Comparison of ENCODE assay signal across 1 cellular context in genomic region chr4:1167244-1167949, GRCh38.
TF ChIP-seq lines count a peak whose summit lies in the region.

No MANE protein-coding gene starts in this region.

TF ChIP-seq in K562, 482 proteins besides CTCF, POLR2A, EP300 and RAD21 (continued from another document and continues in another):
- TF ChIP-seq ESRRA (IDR thresholded peaks at IDR 0.05; ENCODE audit: borderline replicate concordance, low read depth) (0 out of 2 replicates have a peak, but pooled peaks have one; percentile 54), CTBP1 (IDR thresholded peaks at IDR 0.05; ENCODE audit: borderline replicate concordance) (peak; percentile 70), BRD4 (IDR thresholded peaks at IDR 0.05) (no peak), BHLHE40 (IDR thresholded peaks at IDR 0.05; ENCODE audit: low read length) (0 out of 2 replicates have a peak, but pooled peaks have one; percentile 39), KLF13 (tag; IDR thresholded peaks at IDR 0.05; ENCODE audit: borderline replicate concordance, low read depth) (peak; percentile 40; the same call in 1 of the 2 replicates), MEIS2 (IDR thresholded peaks at IDR 0.05; ENCODE audit: partially characterized antibody) (peak; percentile 44), ZNF668 (CRISPR knock-in tag; IDR thresholded peaks at IDR 0.05) (no peak), TBL1XR1 (IDR thresholded peaks at IDR 0.05; ENCODE audit: low read length in 2 of 2) (0 out of 4 replicates have a peak, but pooled peaks of 1 of the 2 experiments have one; percentile 29), ATF7 (IDR thresholded peaks at IDR 0.05) (peak; percentile 45; the same call in 1 of the 2 replicates), UBTF (IDR thresholded peaks at IDR 0.05; ENCODE audit: borderline replicate concordance in 1 of 2, low read depth in 2 of 2, low read length in 2 of 2) (0 out of 4 replicates have a peak, but pooled peaks of 1 of the 2 experiments have one; percentile 20), XRCC4 (IDR thresholded peaks at IDR 0.05; ENCODE audit: extremely low read depth, insufficient read depth, insufficient read length) (no peak), BRF2 (IDR thresholded peaks at IDR 0.05; ENCODE audit: borderline replicate concordance, insufficient read depth, insufficient read length) (no peak), POLR2B (IDR thresholded peaks at IDR 0.05; ENCODE audit: low read depth, partially characterized antibody) (peak; percentile 51), PHTF2 (CRISPR knock-in tag; IDR thresholded peaks at IDR 0.05) (no peak), SIN3A (IDR thresholded peaks at IDR 0.05; ENCODE audit: borderline replicate concordance in 2 of 2, control insufficient read depth in 1 of 2, low read depth in 2 of 2, low read length in 2 of 2) (peak in 1 of 2 experiments; percentile 29; a peak in 1 of 4 replicates), TFAP4 (CRISPR knock-in tag; IDR thresholded peaks at IDR 0.05; ENCODE audit: borderline replicate concordance) (peak; percentile 47; the same call in 1 of the 2 replicates), ZFP91 (CRISPR knock-in tag; IDR thresholded peaks at IDR 0.05) (0 out of 2 replicates have a peak, but pooled peaks have one; percentile 37), CHD1 (IDR thresholded peaks at IDR 0.05; ENCODE audit: low read length) (peak; percentile 59), NFE2 (IDR thresholded peaks at IDR 0.05; ENCODE audit: low read depth) (no peak), KAT7 (CRISPR knock-in tag; IDR thresholded peaks at IDR 0.05; ENCODE audit: borderline replicate concordance) (peak; percentile 62; the same call in 1 of the 2 replicates), TEAD1 (CRISPR knock-in tag; IDR thresholded peaks at IDR 0.05) (peak in 1 of 2 experiments; percentile 75; a peak in 2 of 4 replicates), BCLAF1 (IDR thresholded peaks at IDR 0.05; ENCODE audit: borderline replicate concordance in 1 of 2, control insufficient read depth in 1 of 2, low read depth in 2 of 2, low read length in 1 of 2) (no peak), ATF1 (CRISPR knock-in tag; IDR thresholded peaks at IDR 0.05) (no peak), ATF1 (tag; IDR thresholded peaks at IDR 0.05) (peak; percentile 83), MYC (IDR thresholded peaks at IDR 0.05; ENCODE audit: low read depth, low read length) (no peak; the same call in 1 of the 2 replicates), MYC (CRISPR knock-in tag; IDR thresholded peaks at IDR 0.05; ENCODE audit: borderline replicate concordance, low read depth) (0 out of 2 replicates have a peak, but pooled peaks have one; percentile 44), SMC3 (conservative IDR thresholded peaks at IDR 0.05; ENCODE audit: insufficient read depth, low read depth, low read length) (peak; percentile 92), CXXC5 (CRISPR knock-in tag; IDR thresholded peaks at IDR 0.05) (peak; percentile 62), NUFIP1 (IDR thresholded peaks at IDR 0.05; ENCODE audit: partially characterized antibody) (no peak), NFYB (IDR thresholded peaks at IDR 0.05; ENCODE audit: extremely low read depth, insufficient read length) (no peak), TAL1 (IDR thresholded peaks at IDR 0.05) (no peak), FOXA3 (CRISPR knock-in tag; conservative IDR thresholded peaks at IDR 0.05 in 1 of 2, IDR thresholded peaks at IDR 0.05 in 1 of 2) (peak in 1 of 2 experiments; percentile 58; a peak in 2 of 4 replicates), MTA3 (IDR thresholded peaks at IDR 0.05; ENCODE audit: borderline replicate concordance) (peak; percentile 77; the same call in 1 of the 2 replicates), BRD9 (IDR thresholded peaks at IDR 0.05; ENCODE audit: low read depth, partially characterized antibody) (peak; percentile 60), SUPT5H (IDR thresholded peaks at IDR 0.05) (peak; percentile 64; the same call in 1 of the 2 replicates), CC2D1A (IDR thresholded peaks at IDR 0.05) (peak; percentile 79; the same call in 1 of the 2 replicates), ZBTB40 (IDR thresholded peaks at IDR 0.05) (0 out of 2 replicates have a peak, but pooled peaks have one; percentile 25), ZBTB40 (CRISPR knock-in tag; IDR thresholded peaks at IDR 0.05) (no peak), TRIM24 (IDR thresholded peaks at IDR 0.05) (0 out of 4 replicates have a peak, but pooled peaks of 1 of the 2 experiments have one; percentile 26), KAT8 (IDR thresholded peaks at IDR 0.05; ENCODE audit: low read depth) (no peak), SMAD4 (CRISPR knock-in tag; conservative IDR thresholded peaks at IDR 0.05) (0 out of 2 replicates have a peak, but pooled peaks have one; percentile 35), SP1 (CRISPR knock-in tag; IDR thresholded peaks at IDR 0.05) (peak; percentile 82; the same call in 1 of the 2 replicates), HMGXB4 (CRISPR knock-in tag; IDR thresholded peaks at IDR 0.05) (0 out of 2 replicates have a peak, but pooled peaks have one; percentile 72)
